In the genomic region with DNA sequence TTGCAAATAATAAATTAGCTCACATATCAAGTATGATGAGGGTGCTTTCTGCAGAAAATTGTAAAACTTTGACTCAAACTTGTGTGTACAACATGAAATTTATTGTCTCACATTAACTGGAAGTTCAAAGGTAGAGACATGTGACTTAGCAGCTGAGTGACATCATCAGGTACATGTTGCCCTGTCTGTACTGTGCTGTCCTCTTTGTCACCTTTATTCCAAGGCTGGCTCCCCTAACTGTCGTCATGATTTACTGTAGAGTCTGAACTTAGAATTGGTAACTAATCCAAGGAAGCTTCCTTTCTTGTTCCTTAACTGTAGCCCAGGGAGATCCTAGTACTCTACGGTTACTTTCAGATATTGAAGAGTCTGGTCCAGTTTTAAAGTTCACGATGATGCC, we compare ENCODE assay signal across 30 cellular contexts.
"Had no signal": no experiment of that assay in that cellular context is flagged by ENCODE, and none has a peak within 500 bp of the region (broad histone marks: within the 10 kb centered on the region; RNA-seq: fewer than 3 reads in every experiment).

No MANE protein-coding gene starts in this region.

- H3K27ac Mint-ChIP-seq: activated CD4-positive, alpha-beta memory T cell treated with anti-CD3 and anti-CD28 coated beads for 36 hours; activated CD4-positive, alpha-beta T cell treated with anti-CD3 and anti-CD28 coated beads for 36 hours; activated CD4-positive, alpha-beta T cell treated with anti-CD3 and anti-CD28 coated beads, Interleukin-2, amount 10 ng/mL, durations not matched to agents 24 days and 14 days; activated CD8-positive, alpha-beta memory T cell treated with anti-CD3 and anti-CD28 coated beads, Interleukin-2, amount 10 ng/mL, durations not matched to agents 7 days and 5 days; activated CD8-positive, alpha-beta T cell treated with anti-CD3 and anti-CD28 coated beads, Interleukin-2, amount 10 ng/mL, durations not matched to agents 7 days and 5 days; activated naive CD8-positive, alpha-beta T cell; activated T-cell treated with anti-CD3 and anti-CD28 coated beads, Interleukin-2, amount 50 U/mL, for 72 hours; dendritic cell treated with granulocyte-macrophage colony-stimulating factor and Interleukin-4, amounts not matched to agents 40 ng/mL and 50 ng/mL, for 4 days; endodermal cell had no signal

- H3K36me3 ChIP-seq: brain microvascular endothelial cell, gastrocnemius medialis, heart left ventricle had no signal

- DNase-seq: activated CD4-positive, alpha-beta memory T cell treated with anti-CD3 and anti-CD28 coated beads for 36 hours; activated CD4-positive, alpha-beta T cell treated with anti-CD3 and anti-CD28 coated beads for 36 hours; activated CD4-positive, alpha-beta T cell treated with anti-CD3 and anti-CD28 coated beads, Interleukin-2, amount 10 ng/mL, durations not matched to agents 24 days and 14 days; activated CD4-positive, CD25-positive, alpha-beta regulatory T cell; activated CD4-positive, CD25-positive, alpha-beta regulatory T cell treated with anti-CD3 and anti-CD28 coated beads, Interleukin-2, amount 50 U/mL, for 72 hours; activated CD8-positive, alpha-beta memory T cell treated with anti-CD3 and anti-CD28 coated beads, Interleukin-2, amount 10 ng/mL, durations not matched to agents 7 days and 5 days; activated CD8-positive, alpha-beta memory T cell treated with anti-CD3 and anti-CD28 coated beads, Interleukin-2, amount 50 U/mL, for 4 hours; activated CD8-positive, alpha-beta T cell treated with anti-CD3 and anti-CD28 coated beads, Interleukin-2, amount 10 ng/mL, durations not matched to agents 7 days and 5 days; activated gamma-delta T cell treated with Interleukin-2 at 50 U/mL for 16 hours; activated naive CD4-positive, alpha-beta T cell treated with anti-CD3 and anti-CD28 coated beads, Interleukin-2, amount 50 U/mL, for 16 hours; activated naive CD4-positive, alpha-beta T cell treated with Interleukin-2 at 50 U/mL for 16 hours; activated T-cell treated with anti-CD3 and anti-CD28 coated beads, Interleukin-2, amount 50 U/mL, for 1 hour; activated T-cell treated with anti-CD3 and anti-CD28 coated beads, Interleukin-2, amount 50 U/mL, for 72 hours; amniotic stem cell; anterior cingulate cortex; brain microvascular endothelial cell; dorsolateral prefrontal cortex; effector memory CD4-positive, alpha-beta T cell; endodermal cell; foreskin fibroblast; gastrocnemius medialis; glutamatergic neuron; heart left ventricle; T-helper 2 cell had no signal

- H3K36me3 Mint-ChIP-seq: activated CD4-positive, alpha-beta memory T cell treated with anti-CD3 and anti-CD28 coated beads for 36 hours; activated CD8-positive, alpha-beta memory T cell treated with anti-CD3 and anti-CD28 coated beads, Interleukin-2, amount 10 ng/mL, durations not matched to agents 7 days and 5 days; activated naive CD8-positive, alpha-beta T cell had no signal

- H3K27ac ChIP-seq: brain microvascular endothelial cell, coronary artery, dorsolateral prefrontal cortex, gastrocnemius medialis, heart left ventricle had no signal

- H3K4me3 Mint-ChIP-seq: activated CD4-positive, alpha-beta memory T cell treated with anti-CD3 and anti-CD28 coated beads for 36 hours; activated CD4-positive, alpha-beta T cell treated with anti-CD3 and anti-CD28 coated beads for 36 hours; activated CD4-positive, alpha-beta T cell treated with anti-CD3 and anti-CD28 coated beads, Interleukin-2, amount 10 ng/mL, durations not matched to agents 24 days and 14 days; activated CD8-positive, alpha-beta memory T cell treated with anti-CD3 and anti-CD28 coated beads, Interleukin-2, amount 10 ng/mL, durations not matched to agents 7 days and 5 days; activated CD8-positive, alpha-beta T cell treated with anti-CD3 and anti-CD28 coated beads, Interleukin-2, amount 10 ng/mL, durations not matched to agents 7 days and 5 days; activated naive CD8-positive, alpha-beta T cell; activated T-cell treated with anti-CD3 and anti-CD28 coated beads, Interleukin-2, amount 50 U/mL, for 72 hours; central memory CD8-positive, alpha-beta T cell; dendritic cell treated with granulocyte-macrophage colony-stimulating factor and Interleukin-4, amounts not matched to agents 40 ng/mL and 50 ng/mL, for 4 days; endodermal cell had no signal

- FAIRE-seq: astrocyte had no signal

- H3K27me3 ChIP-seq: brain microvascular endothelial cell, dorsolateral prefrontal cortex, gastrocnemius medialis had no signal

- H3K4me1 Mint-ChIP-seq: activated CD4-positive, alpha-beta T cell treated with anti-CD3 and anti-CD28 coated beads for 36 hours; activated CD4-positive, alpha-beta T cell treated with anti-CD3 and anti-CD28 coated beads, Interleukin-2, amount 10 ng/mL, durations not matched to agents 24 days and 14 days; central memory CD8-positive, alpha-beta T cell; endodermal cell had no signal

- H3K4me3 ChIP-seq: coronary artery, dorsolateral prefrontal cortex, gastrocnemius medialis, heart left ventricle had no signal

- H3K9me3 Mint-ChIP-seq: activated CD4-positive, alpha-beta memory T cell treated with anti-CD3 and anti-CD28 coated beads for 36 hours; activated CD4-positive, alpha-beta T cell treated with anti-CD3 and anti-CD28 coated beads, Interleukin-2, amount 10 ng/mL, durations not matched to agents 24 days and 14 days; activated T-cell treated with anti-CD3 and anti-CD28 coated beads, Interleukin-2, amount 50 U/mL, for 72 hours; central memory CD8-positive, alpha-beta T cell; dendritic cell treated with granulocyte-macrophage colony-stimulating factor and Interleukin-4, amounts not matched to agents 40 ng/mL and 50 ng/mL, for 4 days; endodermal cell had no signal

- H3K9me3 ChIP-seq: gastrocnemius medialis, heart left ventricle had no signal

- ATAC-seq: activated CD4-positive, alpha-beta T cell treated with anti-CD3 and anti-CD28 coated beads for 36 hours; activated CD8-positive, alpha-beta memory T cell treated with anti-CD3 and anti-CD28 coated beads, Interleukin-2, amount 10 ng/mL, durations not matched to agents 7 days and 5 days; activated CD8-positive, alpha-beta T cell treated with anti-CD3 and anti-CD28 coated beads, Interleukin-2, amount 10 ng/mL, durations not matched to agents 7 days and 5 days; activated T-cell treated with anti-CD3 and anti-CD28 coated beads, Interleukin-2, amount 50 U/mL, for 72 hours; esophagus mucosa; gastrocnemius medialis; heart left ventricle had no signal
